In the genomic region with DNA sequence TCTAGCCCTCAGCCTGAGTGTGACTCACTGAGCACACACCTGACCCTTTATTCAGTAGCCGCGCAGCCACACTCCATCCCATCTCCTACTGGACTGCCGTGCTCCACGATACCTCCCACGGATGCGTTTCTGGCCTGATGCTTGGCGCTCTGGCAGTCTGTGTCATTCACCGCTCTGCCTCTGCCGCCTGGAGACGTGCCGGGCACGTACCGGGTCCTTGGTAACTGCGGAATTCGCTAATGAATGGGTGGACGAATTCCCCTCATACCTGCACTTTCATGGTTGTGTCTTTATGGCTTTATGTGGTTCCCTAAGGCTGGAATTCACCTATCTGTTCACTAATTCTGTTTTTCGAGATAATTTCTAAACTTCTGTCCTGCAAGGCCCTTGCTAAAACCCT, we compare ENCODE assay signal across 29 cellular contexts.
"Had no signal": no experiment of that assay in that cellular context is flagged by ENCODE, and none has a peak within 500 bp of the region (broad histone marks: within the 10 kb centered on the region; RNA-seq: fewer than 3 reads in every experiment).

No MANE protein-coding gene starts in this region.

- FAIRE-seq: keratinocyte, urothelium cell line had no signal

- H3K27me3 ChIP-seq: left lung, neural progenitor cell, ovary, stomach, testis, thyroid gland, transverse colon, upper lobe of right lung had no signal

- H3K36me3 ChIP-seq: left lung, lower lobe of right lung, neural progenitor cell, ovary, stomach, thyroid gland, transverse colon, upper lobe of right lung had no signal

- H3K27me3 Mint-ChIP-seq: progenitor cell of endocrine pancreas had no signal

- H2AFZ ChIP-seq: neural progenitor cell had no signal

- H3K4me3 ChIP-seq: left lung, lower lobe of right lung, neural progenitor cell, ovary, skin epidermis, stomach, testis, thyroid gland, transverse colon, upper lobe of right lung had no signal

- H3K9me3 Mint-ChIP-seq: nephron, neural progenitor cell had no signal

- H3K4me2 ChIP-seq: neural progenitor cell had no signal

- DNase-seq: hippocampal formation; kidney glomerular epithelial cell; left cardiac atrium; left lung; lower lobe of right lung; mammary epithelial cell; mesenchymal stem cell; naive thymus-derived CD8-positive, alpha-beta T cell; ovary; retina; right cardiac atrium; stimulated activated CD4-positive, alpha-beta T cell treated with anti-CD3 and anti-CD28 coated beads, Interleukin-12 subunit alpha, Interleukin-12 subunit beta, amount 100 ng/mL, for 4 hours; stimulated activated CD4-positive, alpha-beta T cell treated with anti-CD3 and anti-CD28 coated beads, Interleukin-15, amount 100 ng/mL, for 24 hours; stimulated activated CD4-positive, alpha-beta T cell treated with anti-CD3 and anti-CD28 coated beads, Interleukin-2, amount 100 ng/mL, for 24 hours; stimulated activated CD4-positive, alpha-beta T cell treated with anti-CD3 and anti-CD28 coated beads, Interleukin-4, amount 100 ng/mL, for 1 hour; stimulated activated naive B cell treated with anti-CD40 and anti-IgM and Interleukin-4, amounts not matched to agents 10 μg/mL and 1 μg/mL and 100 μg/mL, for 72 hours; stimulated activated naive CD8-positive, alpha-beta T cell treated with anti-CD3 and anti-CD28 coated beads, Interleukin-15, Interleukin-2, amounts not matched to agents 100 U/mL and 50 U/mL, for 24 hours; stomach; testis; thyroid gland; transverse colon; upper lobe of right lung had no signal

- H3K9ac ChIP-seq: neural progenitor cell had no signal

- H3K27ac ChIP-seq: left lung, lower lobe of right lung, neural progenitor cell, ovary, skin epidermis, stomach, testis, thyroid gland, transverse colon, upper lobe of right lung had no signal

- H3K4me1 Mint-ChIP-seq: naive thymus-derived CD8-positive, alpha-beta T cell had no signal

- H3K36me3 Mint-ChIP-seq: naive thymus-derived CD8-positive, alpha-beta T cell; neural progenitor cell; stimulated activated naive B cell treated with anti-CD40 and anti-IgM and Interleukin-4, amounts not matched to agents 10 μg/mL and 1 μg/mL and 100 μg/mL, for 72 hours had no signal

- H3K9me3 ChIP-seq: left lung, lower lobe of right lung, ovary, stomach, testis, thyroid gland, transverse colon, upper lobe of right lung had no signal

- H3K4me3 Mint-ChIP-seq: naive thymus-derived CD8-positive, alpha-beta T cell; nephron; neural progenitor cell; stimulated activated naive B cell treated with anti-CD40 and anti-IgM and Interleukin-4, amounts not matched to agents 10 μg/mL and 1 μg/mL and 100 μg/mL, for 72 hours had no signal

- H3K4me1 ChIP-seq: left lung, lower lobe of right lung, neural progenitor cell, stomach, testis, transverse colon, upper lobe of right lung had no signal

- H3K27ac Mint-ChIP-seq: naive thymus-derived CD8-positive, alpha-beta T cell; neural progenitor cell; progenitor cell of endocrine pancreas; stimulated activated naive B cell treated with anti-CD40 and anti-IgM and Interleukin-4, amounts not matched to agents 10 μg/mL and 1 μg/mL and 100 μg/mL, for 72 hours had no signal

- ATAC-seq: left cardiac atrium; left lung; lower lobe of right lung; naive thymus-derived CD8-positive, alpha-beta T cell; right cardiac atrium; sciatic nerve; stimulated activated naive B cell treated with anti-CD40 and anti-IgM and Interleukin-4, amounts not matched to agents 10 μg/mL and 1 μg/mL and 100 μg/mL, for 72 hours; stimulated activated naive CD8-positive, alpha-beta T cell treated with anti-CD3 and anti-CD28 coated beads, Interleukin-15, Interleukin-2, amounts not matched to agents 100 U/mL and 50 U/mL, for 24 hours; upper lobe of right lung had no signal
